Comparison of ENCODE assay signal across 12 cellular contexts in the genomic region with DNA sequence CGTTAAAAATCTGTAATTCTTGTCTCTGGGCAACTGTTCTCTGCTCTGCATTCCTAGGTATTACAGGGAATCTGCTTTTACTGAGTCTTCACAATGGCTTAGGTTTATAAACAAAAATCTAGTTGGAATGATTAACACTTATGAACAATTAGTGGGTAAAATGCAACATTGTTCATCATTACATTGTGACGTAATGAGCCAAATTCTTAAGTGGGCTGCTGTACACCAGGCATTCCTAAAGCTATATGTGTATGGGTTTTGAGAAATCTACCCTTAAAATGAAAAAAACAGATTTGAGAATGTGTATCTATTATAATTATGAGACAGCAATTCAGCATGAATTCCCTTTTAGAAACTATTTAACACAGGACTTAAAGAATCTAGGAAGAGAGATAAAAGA. TPM values are rescaled to one million over a fixed set of nuclear protein-coding genes. Genes with fewer than 3 reads are reported as not detected.
"Had no signal": no experiment of that assay in that cellular context is flagged by ENCODE, and none has a peak within 500 bp of the region (broad histone marks: within the 10 kb centered on the region; RNA-seq: fewer than 3 reads in every experiment).

No MANE protein-coding gene starts in this region.

- H3K9ac ChIP-seq: KMS-11 had no signal

- FAIRE-seq: HTR-8/SVneo had no signal

- DNase-seq: GOT3, H7, HFFc6, Karpas-422, KBM-7 had no signal

- H3K27ac ChIP-seq: HL-60, KMS-11 had no signal

- H3K4me3 ChIP-seq: HAP-1 had no signal

- H3K9me3 ChIP-seq: HAP-1 had no signal

- ATAC-seq: HCT116 had no signal

- H3K4me2 ChIP-seq: KMS-11 had no signal

- H3K36me3 ChIP-seq: HAP-1 had no signal

RNA-seq across cellular contexts. Expression of gene ERBB4, which starts 41.5 kb away (rescaled TPM):
- total RNA-seq: HFFc6, HT-29 had no signal
- polyA plus RNA-seq: IgD-negative memory B cell had no signal
